ENCODE assay signal across 31 cellular contexts in the genomic region with DNA sequence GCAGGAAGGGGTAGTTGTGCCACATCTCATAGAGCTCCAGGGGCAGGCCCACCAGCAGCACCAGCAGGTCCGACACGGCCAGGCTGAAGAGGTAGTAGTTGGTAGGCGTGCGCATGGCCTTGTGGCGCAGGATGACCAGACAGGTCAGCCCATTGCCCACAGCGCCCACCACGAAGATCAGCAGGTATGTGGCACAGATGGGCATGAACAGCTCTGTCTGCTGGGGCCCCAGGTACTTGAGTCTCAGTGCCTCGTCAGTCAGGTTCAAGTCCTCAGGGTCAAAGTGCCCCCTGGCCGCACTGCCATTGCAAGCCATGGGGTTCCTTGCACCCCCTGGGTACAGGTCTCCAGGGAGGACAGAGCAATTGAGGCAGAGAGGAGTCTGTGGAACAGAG. TPM values are rescaled to one million over a fixed set of nuclear protein-coding genes. Genes with fewer than 3 reads are reported as not detected.
A peak's percentile ranks its signal among the peaks of the same experiment; 100 is the strongest.
DNase-seq lines count a peak whose midpoint lies in the region; ATAC-seq, FAIRE-seq and TF ChIP-seq lines count a peak whose summit lies in the region.
"Had no signal": no experiment of that assay in that cellular context is flagged by ENCODE, and none has a peak within 500 bp of the region (broad histone marks: within the 10 kb centered on the region; RNA-seq: fewer than 3 reads in every experiment).

No MANE protein-coding gene starts in this region.

- peaks cover 6% of the 10 kb centered on the region for H3K27me3 ChIP-seq in bronchial epithelial cell (ENCODE audit: control insufficient read depth, insufficient read depth, low read length)
- peaks cover 12% of the 10 kb centered on the region for H3K27me3 ChIP-seq in lower lobe of right lung (ENCODE audit: low read depth)
- peaks cover 6 to 14% (median 6%) of the 10 kb centered on the region in 3 donors for H3K27me3 ChIP-seq in sigmoid colon
- peaks cover 9% of the 10 kb centered on the region for H3K27me3 ChIP-seq in colonic mucosa
- H3K27me3 ChIP-seq: SJCRH30 had no signal

- H3K4me1 ChIP-seq in lower lobe of right lung = peaks cover 35% of the 10 kb centered on the region
- H3K4me1 ChIP-seq in sigmoid colon = peaks cover 0 to 11% (median 8%) of the 10 kb centered on the region in 4 donors
- peaks cover 3% of the 10 kb centered on the region for H3K4me1 ChIP-seq in colonic mucosa
- H3K4me1 ChIP-seq: SJCRH30 had no signal

- H3K9ac ChIP-seq in colonic mucosa (ENCODE audit: low read depth in 2 of 2, low read length in 2 of 2) = no peak overlapping the region
- H3K9ac ChIP-seq: BLaER1 treated with 17β-estradiol and CSF1 and Interleukin-3, amounts not matched to agents 10 nM and 100 nM; GM23248 had no signal

- 92 to 95% methylated on average over 9 of the region's 9 CpGs for WGBS in sigmoid colon, 2 donors

- H3K27ac ChIP-seq in lower lobe of right lung = no peak overlapping the region
- H3K27ac ChIP-seq in sigmoid colon = no peak overlapping the region
- H3K27ac ChIP-seq in colonic mucosa = no peak overlapping the region
- H3K27ac ChIP-seq: A549; BLaER1 treated with 17β-estradiol and CSF1 and Interleukin-3, amounts not matched to agents 10 nM and 100 nM; GM23248; SJCRH30 had no signal

- peak; percentile 58 for DNase-seq in activated effector memory CD4-positive, alpha-beta T cell treated with anti-CD3 and anti-CD28 coated beads, Interleukin-2, amount 50 U/mL, for 16 hours
- no peak for DNase-seq in activated effector memory CD4-positive, alpha-beta T cell treated with Interleukin-2 at 50 U/mL for 16 hours
- DNase-seq in bronchial epithelial cell (ENCODE audit: low read depth) = no peak
- DNase-seq in lower lobe of right lung = no peak
- DNase-seq in sigmoid colon = peak; percentile 64
- DNase-seq in colonic mucosa = no peak
- DNase-seq: AML-193; CD4-positive, alpha-beta T cell; COR-L47; DMS79; EL; GDM1; GM23248; H9; Kasumi-1; NCI-H1105 treated with DMSO at 0.1 percent for 48 hours; NCI-H146; NCI-H1930; NCI-H2107; NCI-H446; NCI-H524 treated with DMSO at 0.1 percent for 48 hours; NCI-H774; PC-3; SJCRH30 had no signal

- no peak for TF ChIP-seq EP300 in sigmoid colon (IDR thresholded peaks at IDR 0.05)

- intact Hi-C loops in lower lobe of right lung (cut with DNase I) = no loop called here
- intact Hi-C loops in sigmoid colon (cut with DNase I) = no loop called here
- intact Hi-C loops in colonic mucosa (cut with DNase I) = no loop called here

- ATAC-seq in lower lobe of right lung (no peak), HG02571 (IDR thresholded peaks at IDR 0.05; ENCODE audit: unreplicated experiment) (no peak)
- ATAC-seq: A549, GM12878, K562, PC-3 had no signal

- TF ChIP-seq CTCF in bronchial epithelial cell (IDR thresholded peaks at IDR 0.05; ENCODE audit: insufficient read depth, low read length, severe bottlenecking) = no peak
- no peak for TF ChIP-seq CTCF in lower lobe of right lung (IDR thresholded peaks at IDR 0.05)
- TF ChIP-seq CTCF in sigmoid colon (IDR thresholded peaks at IDR 0.05) = no peak
- TF ChIP-seq CTCF in colonic mucosa (IDR thresholded peaks at IDR 0.05) = no peak

- FAIRE-seq in bronchial epithelial cell (lab: Jason Lieb, UNC) = peak; percentile 32
- FAIRE-seq: A549, GM12878, HTR-8/SVneo, K562 had no signal

- no peak overlapping the region for H3K4me3 ChIP-seq in bronchial epithelial cell (ENCODE audit: low read depth, low read length)
- H3K4me3 ChIP-seq in lower lobe of right lung = peak overlapping the region; percentile 8
- no peak overlapping the region for H3K4me3 ChIP-seq in sigmoid colon
- no peak overlapping the region for H3K4me3 ChIP-seq in colonic mucosa
- H3K4me3 ChIP-seq: A549; BLaER1 treated with 17β-estradiol and CSF1 and Interleukin-3, amounts not matched to agents 10 nM and 100 nM; GM12878; GM23248; K562; SJCRH30 had no signal

- H3K36me3 ChIP-seq in bronchial epithelial cell (ENCODE audit: control insufficient read depth, insufficient read depth, low read length) (no peaks in the 10 kb centered on the region), lower lobe of right lung (no peaks in the 10 kb centered on the region), sigmoid colon (no peaks in the 10 kb centered on the region), colonic mucosa (no peaks in the 10 kb centered on the region)
- H3K36me3 ChIP-seq: BLaER1 treated with 17β-estradiol and CSF1 and Interleukin-3, amounts not matched to agents 10 nM and 100 nM; SJCRH30 had no signal

- H3K9me3 ChIP-seq in lower lobe of right lung = no peaks in the 10 kb centered on the region
- H3K9me3 ChIP-seq in sigmoid colon = no peaks in the 10 kb centered on the region
- no peaks in the 10 kb centered on the region for H3K9me3 ChIP-seq in colonic mucosa
- H3K9me3 ChIP-seq: A549, SJCRH30 had no signal

- no peak for TF ChIP-seq POLR2A in sigmoid colon (IDR thresholded peaks at IDR 0.05)

RNA-seq across cellular contexts. Expression of a gene that starts 1.6 kb away (rescaled TPM):
- not detected in 2 replicates for total RNA-seq in bronchial epithelial cell
- total RNA-seq in lower lobe of right lung = 4.4 TPM
- under 1 TPM in 3 of 4 donors, not detected in 1; 0.14 to 0.36 (median 0.16) TPM for total RNA-seq in sigmoid colon
- under 1 TPM in 2 of 3 donors, not detected in 1; 0.23 to 0.28 TPM for polyA plus RNA-seq in sigmoid colon
- total RNA-seq in colonic mucosa = under 1 TPM; 0.30 to 0.45 TPM
- total RNA-seq: GM23248, M059J, PC-3, SJCRH30 had no signal
- polyA plus RNA-seq: A549, GM23248 had no signal

Comparison
In these comparisons a context has a peak if more than half of its experiments do, and no peak if none do; other contexts are left out.
1. DNase-seq: peak in activated effector memory CD4-positive, alpha-beta T cell treated with anti-CD3 and anti-CD28 coated beads, Interleukin-2, amount 50 U/mL, for 16 hours (single experiment) and sigmoid colon (single experiment); none in activated effector memory CD4-positive, alpha-beta T cell treated with Interleukin-2 at 50 U/mL for 16 hours (single experiment), bronchial epithelial cell (single experiment), lower lobe of right lung (single experiment) and colonic mucosa (single experiment).